29 cellular contexts compared by ENCODE assay signal in genomic region chr12:132176920-132177551, GRCh38.
"Had no signal": no experiment of that assay in that cellular context is flagged by ENCODE, and none has a peak within 500 bp of the region (broad histone marks: within the 10 kb centered on the region; RNA-seq: fewer than 3 reads in every experiment).

No MANE protein-coding gene starts in this region.

- H3K36me3 ChIP-seq: ascending aorta, gastroesophageal sphincter, lower lobe of right lung, sigmoid colon, stomach, thyroid gland, upper lobe of left lung, vagina had no signal

- H3K4me3 ChIP-seq: ascending aorta, gastroesophageal sphincter, hepatocyte, lower lobe of right lung, sigmoid colon, stomach, thyroid gland, upper lobe of left lung, vagina had no signal

- H3K4me1 ChIP-seq: ascending aorta, gastroesophageal sphincter, lower lobe of right lung, sigmoid colon, thyroid gland, vagina had no signal

- H3K27me3 ChIP-seq: ascending aorta, thyroid gland, upper lobe of left lung, vagina had no signal

- H3K9me3 ChIP-seq: ascending aorta, gastroesophageal sphincter, lower lobe of right lung, sigmoid colon, stomach, thyroid gland, upper lobe of left lung, vagina had no signal

- H3K27ac ChIP-seq: ascending aorta, gastroesophageal sphincter, hepatocyte, lower lobe of right lung, sigmoid colon, stomach, thyroid gland, upper lobe of left lung, vagina had no signal

- DNase-seq: activated CD4-positive, alpha-beta memory T cell treated with anti-CD3 and anti-CD28 coated beads, Interleukin-2, amount 10 ng/mL, durations not matched to agents 7 days and 5 days; activated CD4-positive, alpha-beta T cell treated with anti-CD3 and anti-CD28 coated beads, Interleukin-2, amount 10 ng/mL, durations not matched to agents 7 days and 5 days; activated CD4-positive, CD25-positive, alpha-beta regulatory T cell treated with anti-CD3 and anti-CD28 coated beads, Interleukin-2, amount 50 U/mL, for 72 hours; activated CD8-positive, alpha-beta memory T cell treated with anti-CD3 and anti-CD28 coated beads, Interleukin-2, amount 50 U/mL, for 48 hours; activated gamma-delta T cell; activated naive CD4-positive, alpha-beta T cell treated with anti-CD3 and anti-CD28 coated beads, Interleukin-2, amount 10 ng/mL, durations not matched to agents 7 days and 5 days; activated naive CD8-positive, alpha-beta T cell treated with anti-CD3 and anti-CD28 coated beads, Interleukin-2, amount 10 ng/mL, durations not matched to agents 7 days and 5 days; activated T-cell treated with anti-CD3 and anti-CD28 coated beads, Interleukin-2, amount 50 U/mL, for 24 hours; cortex of kidney; effector memory CD8-positive, alpha-beta T cell; erythroblast; islet precursor cell; left colon; lower lobe of right lung; mesenchymal stem cell; sigmoid colon; small intestine; stimulated activated CD4-positive, alpha-beta T cell treated with anti-CD3 and anti-CD28 coated beads, Interleukin-1b, Interleukin-23, amount 100 ng/mL, for 48 hours; stimulated activated naive B cell treated with anti-CD40 and anti-IgM and Interleukin-4, amounts not matched to agents 10 μg/mL and 1 μg/mL and 100 μg/mL, for 72 hours; stomach; T-helper 1 cell; T-helper 9 cell; thyroid gland had no signal

- ATAC-seq: effector memory CD8-positive, alpha-beta T cell; gastroesophageal sphincter; left colon; lower lobe of right lung; naive thymus-derived CD8-positive, alpha-beta T cell; stimulated activated naive B cell treated with anti-CD40 and anti-IgM and Interleukin-4, amounts not matched to agents 10 μg/mL and 1 μg/mL and 100 μg/mL, for 72 hours had no signal
